ENCODE assay signal across 10 cellular contexts in the genomic region with DNA sequence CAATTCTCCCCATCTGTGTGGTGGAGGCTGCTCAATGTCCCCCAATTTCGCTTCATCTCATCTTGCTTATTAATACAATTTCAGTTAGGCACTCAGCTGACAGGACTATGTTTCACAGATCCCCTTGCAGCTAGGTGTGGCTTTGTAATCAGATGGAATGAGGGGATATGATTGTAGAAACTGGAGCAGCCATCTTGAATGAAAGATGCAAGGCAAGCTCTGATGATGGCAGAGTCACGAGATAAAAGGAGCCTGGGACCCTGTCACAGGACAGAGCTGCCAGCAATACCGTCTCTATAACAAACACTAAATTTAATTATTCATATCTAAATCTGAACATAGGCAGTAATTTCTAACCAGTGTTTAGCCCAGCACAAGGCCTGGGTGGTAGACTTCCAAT. TPM values are rescaled to one million over a fixed set of nuclear protein-coding genes. Genes with fewer than 3 reads are reported as not detected.
DNase-seq lines count a peak whose midpoint lies in the region; ATAC-seq and TF ChIP-seq lines count a peak whose summit lies in the region.
"Had no signal": no experiment of that assay in that cellular context is flagged by ENCODE, and none has a peak within 500 bp of the region (broad histone marks: within the 10 kb centered on the region; RNA-seq: fewer than 3 reads in every experiment).

No MANE protein-coding gene starts in this region.

- peaks cover 4 to 28% (median 6%) of the 10 kb centered on the region in 3 donors for H3K36me3 Mint-ChIP-seq in CD8-positive, alpha-beta memory T cell

- no peak for DNase-seq in CD8-positive, alpha-beta memory T cell
- no peak for DNase-seq in dorsolateral prefrontal cortex
- DNase-seq in prostate gland (ENCODE audit: low spot score) = no peak
- DNase-seq in head of caudate nucleus = no peak
- no peak for DNase-seq in NCI-H1417 treated with DMSO at 0.1 percent for 48 hours (lab: John Stamatoyannopoulos, UW)
- DNase-seq in T1000 (lab: John Stamatoyannopoulos, UW) = no peak
- DNase-seq: foreskin melanocyte, NCI-H510A had no signal

- 71% methylated on average over 3 of the region's 3 CpGs for WGBS in prostate gland

- peak overlapping the region; percentile 90 to 100 (median 99) for H3K27ac Mint-ChIP-seq in CD8-positive, alpha-beta memory T cell

- peak overlapping the region; percentile 23 to 100 (median 97) for H3K4me3 Mint-ChIP-seq in CD8-positive, alpha-beta memory T cell

- H3K9ac ChIP-seq in OCI-LY1 (ENCODE audit: low read length) = no peak overlapping the region; the same call in 1 of the 2 replicates

- no peak for ATAC-seq in GM18511 (IDR thresholded peaks at IDR 0.05; ENCODE audit: unreplicated experiment)

- no peak for TF ChIP-seq POLR2A in prostate gland (IDR thresholded peaks at IDR 0.05)

- TF ChIP-seq CTCF in OCI-LY1 (IDR thresholded peaks at IDR 0.05; ENCODE audit: low read length) (no peak), dorsolateral prefrontal cortex (IDR thresholded peaks at IDR 0.05 in 54 of 56, conservative IDR thresholded peaks at IDR 0.05 in 2 of 56; ENCODE audit: low read depth in 1 of 56, partially characterized antibody in 56 of 56) (no peak), prostate gland (IDR thresholded peaks at IDR 0.05) (no peak)

- H3K4me2 ChIP-seq in OCI-LY1 (ENCODE audit: low read length) = peak overlapping the region; percentile 93

- intact Hi-C loops in dorsolateral prefrontal cortex (cut with DNase I) (loop anchor here in 1 of 2 donors (2.0 to 10.0 kb wide), 2 partner anchors 145 to 325 kb away; partner anchors contain the start of genes CBLL1, COG5 and DUS4L), prostate gland (cut with DNase I) (loop anchor here (5.0 kb wide), 1 partner anchor 112 kb away; the partner anchor contains the start of gene LAMB1), head of caudate nucleus (cut with DNase I) (no loop called here)

- CTCF ChIA-PET in CD8-positive, alpha-beta memory T cell (lab: Charles Lee) = interaction anchor here (1.6 to 6.4 kb wide), 3 partner anchors 10 to 163 kb away, joined by 3 to 38 read pairs (median 24); partner anchors contain the start of gene CBLL1

- H3F3A ChIP-seq in OCI-LY1 (ENCODE audit: insufficient read depth, low read length) = no peaks in the 10 kb centered on the region

- no peaks in the 10 kb centered on the region for H3K27me3 ChIP-seq in CD8-positive, alpha-beta memory T cell (ENCODE audit: insufficient read depth, low read length, poor library complexity, severe bottlenecking)
- H3K27me3 ChIP-seq in OCI-LY1 (ENCODE audit: insufficient read depth, low read length) = no peaks in the 10 kb centered on the region
- H3K27me3 ChIP-seq in dorsolateral prefrontal cortex = no peaks in the 10 kb centered on the region
- no peaks in the 10 kb centered on the region for H3K27me3 ChIP-seq in prostate gland (replicated peaks; ENCODE audit: insufficient read depth)

- no peaks in the 10 kb centered on the region for H3K9me3 ChIP-seq in CD8-positive, alpha-beta memory T cell (ENCODE audit: low read length)
- H3K9me3 ChIP-seq in OCI-LY1 (ENCODE audit: low read length) (no peaks in the 10 kb centered on the region), prostate gland (no peaks in the 10 kb centered on the region)

- peaks cover 6% of the 10 kb centered on the region for H3K36me3 ChIP-seq in CD8-positive, alpha-beta memory T cell (ENCODE audit: insufficient read depth, low read length)
- H3K36me3 ChIP-seq in OCI-LY1 (ENCODE audit: insufficient read depth, low read length) = peaks cover 22% of the 10 kb centered on the region
- no peaks in the 10 kb centered on the region for H3K36me3 ChIP-seq in prostate gland

- peak overlapping the region; percentile 77 for H2AFZ ChIP-seq in OCI-LY1 (ENCODE audit: low read length)

- H3K4me1 ChIP-seq in CD8-positive, alpha-beta memory T cell (ENCODE audit: insufficient read depth, low read length) = peaks cover 31% of the 10 kb centered on the region
- H3K4me1 ChIP-seq in OCI-LY1 (ENCODE audit: insufficient read depth, low read length, severe bottlenecking) (peaks cover 36% of the 10 kb centered on the region), prostate gland (replicated peaks) (peaks cover 6% of the 10 kb centered on the region)

- H3K4me1 Mint-ChIP-seq in CD8-positive, alpha-beta memory T cell = peaks cover 38 to 46% (median 43%) of the 10 kb centered on the region in 3 donors

- H3K27ac ChIP-seq in CD8-positive, alpha-beta memory T cell (ENCODE audit: low read depth, low read length) = no peak overlapping the region
- peak overlapping the region; percentile 33 for H3K27ac ChIP-seq in OCI-LY1 (ENCODE audit: low read depth, low read length, poor library complexity, severe bottlenecking)
- peak overlapping the region in 40 of 59 donors; percentile 67 to 97 (median 91) for H3K27ac ChIP-seq in dorsolateral prefrontal cortex
- peak overlapping the region; percentile 90 to 91 for H3K27ac ChIP-seq in prostate gland

- no peaks in the 10 kb centered on the region for H3K9me3 Mint-ChIP-seq in CD8-positive, alpha-beta memory T cell

- H3K79me2 ChIP-seq in OCI-LY1 (ENCODE audit: insufficient read depth, low read length) = peaks cover 36% of the 10 kb centered on the region

- POLR2A ChIA-PET in CD8-positive, alpha-beta memory T cell (lab: Charles Lee) = interaction anchor here (1.8 to 2.3 kb wide), 3 partner anchors 10 to 721 kb away, joined by 4 to 13 read pairs (median 8); partner anchors contain the start of genes CBLL1 and HBP1

- H3K9me2 ChIP-seq in OCI-LY1 (ENCODE audit: low read depth, low read length) = no peaks in the 10 kb centered on the region

- H3K4me3 ChIP-seq in CD8-positive, alpha-beta memory T cell (ENCODE audit: low read length) = no peak overlapping the region
- H3K4me3 ChIP-seq in OCI-LY1 (ENCODE audit: low read depth, low read length, poor library complexity, severe bottlenecking) (peak overlapping the region; percentile 75), dorsolateral prefrontal cortex (peak overlapping the region in 31 of 59 donors; percentile 66 to 96 (median 88)), prostate gland (no peak overlapping the region)

- H4K20me1 ChIP-seq in OCI-LY1 (ENCODE audit: insufficient read depth, low read length) = no peaks in the 10 kb centered on the region

- peaks cover 8 to 9% of the 10 kb centered on the region in 2 donors for H3K27me3 Mint-ChIP-seq in CD8-positive, alpha-beta memory T cell

RNA-seq across cellular contexts. Expression of gene DLD, which starts 1.0 kb away (rescaled TPM):
- total RNA-seq in CD8-positive, alpha-beta memory T cell = 100 to 1,000 TPM; 121 TPM
- 53.4 TPM for polyA plus RNA-seq in CD8-positive, alpha-beta memory T cell
- 100 to 1,000 TPM in 2 of 120 experiments, 10 to 100 TPM in 118; 37.6 to 101 (median 76.6) TPM for total RNA-seq in dorsolateral prefrontal cortex
- total RNA-seq in prostate gland = 10 to 100 TPM; 77.4 to 84.1 TPM

Comparison
In these comparisons a context has a peak if more than half of its experiments do, and no peak if none do; other contexts are left out.
1. H3K4me3 ChIP-seq: peak in OCI-LY1 (single experiment) and dorsolateral prefrontal cortex (31 of 59); none in CD8-positive, alpha-beta memory T cell (single experiment) and prostate gland (0 of 2).